8 cellular contexts compared by ENCODE assay signal in genomic region chr7:26853788-26854393, GRCh38. TPM values are rescaled to one million over a fixed set of nuclear protein-coding genes. Genes with fewer than 3 reads are reported as not detected.
DNase-seq lines count a peak whose midpoint lies in the region; ATAC-seq, FAIRE-seq and TF ChIP-seq lines count a peak whose summit lies in the region.

No MANE protein-coding gene starts in this region.

- no peaks in the 10 kb centered on the region for H3K9me3 Mint-ChIP-seq in stimulated activated memory B cell treated with anti-CD40 and anti-IgM and Interleukin-4, amounts not matched to agents 10 μg/mL and 1 μg/mL and 100 μg/mL, for 72 hours

- DNase-seq in NCI-H146 (lab: John Stamatoyannopoulos, UW) = peak; percentile 24
- peak; percentile 80 for DNase-seq in astrocyte of the spinal cord (ENCODE audit: low read depth, low spot score)
- DNase-seq in left lobe of liver (ENCODE audit: low spot score) = no peak
- no peak for DNase-seq in NK-92 treated with Interleukin-12 subunit alpha and Interleukin-12 subunit beta, amount 100 ng/mL, for 24 hours (lab: John Stamatoyannopoulos, UW)
- no peak for DNase-seq in stimulated activated CD4-positive, alpha-beta T cell treated with anti-CD3 and anti-CD28 coated beads, Interleukin-4, amount 100 ng/mL, for 24 hours
- DNase-seq in testis = no peak

- H3K4me1 Mint-ChIP-seq in stimulated activated memory B cell treated with anti-CD40 and anti-IgM and Interleukin-4, amounts not matched to agents 10 μg/mL and 1 μg/mL and 100 μg/mL, for 72 hours = peaks cover 18% of the 10 kb centered on the region

- H3K27ac Mint-ChIP-seq in stimulated activated memory B cell treated with anti-CD40 and anti-IgM and Interleukin-4, amounts not matched to agents 10 μg/mL and 1 μg/mL and 100 μg/mL, for 72 hours = no peak overlapping the region

- H3K4me3 Mint-ChIP-seq in stimulated activated memory B cell treated with anti-CD40 and anti-IgM and Interleukin-4, amounts not matched to agents 10 μg/mL and 1 μg/mL and 100 μg/mL, for 72 hours = no peak overlapping the region

- H3K36me3 ChIP-seq in testis (ENCODE audit: low read depth, missing control alignments) = no peaks in the 10 kb centered on the region

- no peak for TF ChIP-seq POLR2A in testis (IDR thresholded peaks at IDR 0.05)

- ATAC-seq in left lobe of liver = peak; percentile 65
- no peak for ATAC-seq in stimulated activated memory B cell treated with anti-CD40 and anti-IgM and Interleukin-4, amounts not matched to agents 10 μg/mL and 1 μg/mL and 100 μg/mL, for 72 hours

- H3K36me3 Mint-ChIP-seq in stimulated activated memory B cell treated with anti-CD40 and anti-IgM and Interleukin-4, amounts not matched to agents 10 μg/mL and 1 μg/mL and 100 μg/mL, for 72 hours = peaks cover 22% of the 10 kb centered on the region

- peak; percentile 98 for FAIRE-seq in G401.6 (lab: Jason Lieb, UNC)

- TF ChIP-seq CTCF in astrocyte of the spinal cord (IDR thresholded peaks at IDR 0.05; ENCODE audit: low read depth, low read length) (peak; percentile 53), testis (IDR thresholded peaks at IDR 0.05) (peak in 1 of 3 experiments; percentile 33)

- in situ Hi-C loops in astrocyte of the spinal cord (cut with HindIII; ENCODE audit: low sequenced_read_pairs) = loop anchor here (10.0 kb wide), 1 partner anchor 271 kb away; no protein-coding TSS in a partner anchor

- no peaks in the 10 kb centered on the region for H3K27me3 ChIP-seq in testis

- no peak overlapping the region for H3K27ac ChIP-seq in testis

- no peak overlapping the region for H3K4me3 ChIP-seq in astrocyte of the spinal cord (ENCODE audit: low read depth, low read length)
- H3K4me3 ChIP-seq in testis = no peak overlapping the region

- intact Hi-C loops in testis (cut with DNase I; ENCODE audit: low total_unique reads) = no loop called here

- no peaks in the 10 kb centered on the region for H3K9me3 ChIP-seq in testis

- no peaks in the 10 kb centered on the region for H3K4me1 ChIP-seq in testis

- WGBS in testis, 2 donors = 52 to 53% methylated on average over 4 of the region's 4 CpGs

- H3K27me3 Mint-ChIP-seq in stimulated activated memory B cell treated with anti-CD40 and anti-IgM and Interleukin-4, amounts not matched to agents 10 μg/mL and 1 μg/mL and 100 μg/mL, for 72 hours = no peaks in the 10 kb centered on the region

RNA-seq across cellular contexts. Expression of gene SKAP2, which starts 10.5 kb away (rescaled TPM):
- 5.2 TPM for total RNA-seq in left lobe of liver
- 10 to 100 TPM; 33.1 to 33.9 TPM for total RNA-seq in testis
- polyA plus RNA-seq in testis (ENCODE audit: insufficient read depth, low read depth, low replicate concordance) = 43.6 TPM

Comparison
In these comparisons a context has a peak if more than half of its experiments do, and no peak if none do; other contexts are left out.
1. DNase-seq: peak in NCI-H146 (single experiment) and astrocyte of the spinal cord (single experiment); none in left lobe of liver (single experiment), NK-92 treated with Interleukin-12 subunit alpha and Interleukin-12 subunit beta, amount 100 ng/mL, for 24 hours (single experiment), stimulated activated CD4-positive, alpha-beta T cell treated with anti-CD3 and anti-CD28 coated beads, Interleukin-4, amount 100 ng/mL, for 24 hours (single experiment) and testis (single experiment).